17 cellular contexts compared by ENCODE assay signal in genomic region chr1:114585221-114585620, GRCh38. TPM values are rescaled to one million over a fixed set of nuclear protein-coding genes. Genes with fewer than 3 reads are reported as not detected.
DNase-seq lines count a peak whose midpoint lies in the region; ATAC-seq and TF ChIP-seq lines count a peak whose summit lies in the region.
"Had no signal": no experiment of that assay in that cellular context is flagged by ENCODE, and none has a peak within 500 bp of the region (broad histone marks: within the 10 kb centered on the region; RNA-seq: fewer than 3 reads in every experiment).

No MANE protein-coding gene starts in this region.

- H3K9ac ChIP-seq in IMR-90 (ENCODE audit: low read depth, low read length) = no peak overlapping the region

- no peak overlapping the region for H2AK9ac ChIP-seq in IMR-90 (replicated peaks; ENCODE audit: low read depth, low read length, poor library complexity)

- no peak overlapping the region for H3K4me2 ChIP-seq in IMR-90 (ENCODE audit: low read depth, low read length)

- no peak for TF ChIP-seq POLR2A in IMR-90 (IDR thresholded peaks at IDR 0.05; ENCODE audit: low read depth, low read length)

- H3K4ac ChIP-seq in IMR-90 (ENCODE audit: low read depth, low read length) = no peak overlapping the region

- H4K20me1 ChIP-seq in IMR-90 (ENCODE audit: insufficient read depth, low read length) = no peaks in the 10 kb centered on the region

- in situ Hi-C loops in Caki2 (cut with HindIII; ENCODE audit: low pct_unique_long_range_greater_than_20kb, low sequenced_read_pairs) (no loop called here), IMR-90 (cut with MboI; ENCODE audit: low sequenced_read_pairs) (no loop called here), HAP-1 (cut with MboI; ENCODE audit: low sequenced_read_pairs) (no loop called here)

- no peak for TF ChIP-seq RAD21 in IMR-90 (IDR thresholded peaks at IDR 0.05; ENCODE audit: low read length)

- intact Hi-C loops in IMR-90 (cut with micrococcal nuclease) = loop anchor here (5.0 kb wide), 1 partner anchor 37 kb away; no protein-coding TSS in a partner anchor
- intact Hi-C loops in sciatic nerve (cut with DNase I) = no loop called here
- intact Hi-C loops in right cardiac atrium (cut with DNase I) = no loop called here

- H3K4me3 ChIP-seq in IMR-90 (ENCODE audit: insufficient read depth, low read depth, low read length) (no peak overlapping the region), choroid plexus epithelial cell (ENCODE audit: low read depth, low read length) (no peak overlapping the region), right cardiac atrium (ENCODE audit: low read length) (no peak overlapping the region), HAP-1 (no peak overlapping the region)
- H3K4me3 ChIP-seq: cardiac muscle cell had no signal

- no peak overlapping the region for H4K91ac ChIP-seq in IMR-90 (ENCODE audit: insufficient read depth, low read depth, low read length)

- CTCF ChIA-PET in IMR-90 (lab: Yijun Ruan, JAX) = no interaction called here

- H3K36me3 ChIP-seq in IMR-90 (ENCODE audit: control insufficient read depth, insufficient read depth, low read length) (no peaks in the 10 kb centered on the region), HAP-1 (replicated peaks) (no peaks in the 10 kb centered on the region; the same call in 1 of the 2 replicates)
- H3K36me3 ChIP-seq: cardiac muscle cell had no signal

- H3K9me1 ChIP-seq in IMR-90 (ENCODE audit: insufficient read depth, low read length) = 0 out of 2 replicates have a peak, but pooled peaks cover 3% of the 10 kb centered on the region

- H2AK5ac ChIP-seq in IMR-90 (ENCODE audit: low read depth, low read length) = no peak overlapping the region

- no peak overlapping the region for H4K5ac ChIP-seq in IMR-90 (ENCODE audit: low read depth, low read length)

- peaks cover 8 to 11% of the 10 kb centered on the region in 2 experiments; a peak in 3 of 4 replicates for H3K79me1 ChIP-seq in IMR-90 (ENCODE audit: low read depth in 1 of 2, low read length in 2 of 2)

- no peak overlapping the region for H3K18ac ChIP-seq in IMR-90 (ENCODE audit: low read depth, low read length)

- H2BK120ac ChIP-seq in IMR-90 (ENCODE audit: low read depth, low read length) = no peak overlapping the region

- no peaks in the 10 kb centered on the region; the same call in 1 of the 2 replicates for H3K4me1 ChIP-seq in IMR-90 (ENCODE audit: control insufficient read depth, insufficient read depth, low read length)
- no peaks in the 10 kb centered on the region for H3K4me1 ChIP-seq in right cardiac atrium (ENCODE audit: control insufficient read depth, insufficient read depth, low read length)
- peaks cover 6% of the 10 kb centered on the region for H3K4me1 ChIP-seq in HAP-1

- H2BK5ac ChIP-seq in IMR-90 (ENCODE audit: low read depth, low read length, poor library complexity, severe bottlenecking) = no peak overlapping the region

- no peak overlapping the region for H3K56ac ChIP-seq in IMR-90 (ENCODE audit: extremely low read depth, insufficient read depth, low read length)

- H3K9me3 ChIP-seq in IMR-90 (ENCODE audit: control insufficient read depth, insufficient read depth, low read length) (no peaks in the 10 kb centered on the region), right cardiac atrium (ENCODE audit: control insufficient read depth, low read length) (no peaks in the 10 kb centered on the region), HAP-1 (no peaks in the 10 kb centered on the region)

- no peaks in the 10 kb centered on the region for H3K27me3 ChIP-seq in IMR-90 (ENCODE audit: control insufficient read depth, insufficient read depth, low read length)
- H3K27me3 ChIP-seq in right cardiac atrium (ENCODE audit: control insufficient read depth, insufficient read depth) = no peaks in the 10 kb centered on the region
- H3K27me3 ChIP-seq in HAP-1 (ENCODE audit: low read depth) = no peaks in the 10 kb centered on the region
- H3K27me3 ChIP-seq: cardiac muscle cell had no signal

- BruUV-seq in IMR-90 (replicated peaks; lab: Mats Ljungman, UMichigan) = no TSS peak

- no peak for TF ChIP-seq CTCF in IMR-90 (conservative IDR thresholded peaks at IDR 0.05; ENCODE audit: low read depth, low read length)
- no peak for TF ChIP-seq CTCF in choroid plexus epithelial cell (conservative IDR thresholded peaks at IDR 0.05; ENCODE audit: low read depth, low read length)

- DNase-seq in Caki2 (ENCODE audit: low read depth) = peak; percentile 10
- peak; percentile 20 for DNase-seq in IMR-90
- peak; percentile 13 for DNase-seq in choroid plexus epithelial cell (ENCODE audit: low read depth)
- no peak for DNase-seq in sciatic nerve (ENCODE audit: low spot score)
- DNase-seq in right cardiac atrium = no peak
- DNase-seq in HAP-1 (ENCODE audit: low spot score in 2 of 2) = no peak
- DNase-seq in activated CD4-positive, alpha-beta T cell treated with anti-CD3 and anti-CD28 coated beads for 48 hours = no peak
- DNase-seq: activated CD4-positive, alpha-beta T cell treated with anti-CD3 and anti-CD28 coated beads, Interleukin-2, amount 10 ng/mL, durations not matched to agents 7 days and 5 days; AML-193; left colon; midbrain; NCI-H1436; NCI-H774; PC-3; SHP77 treated with DMSO at 0.1 percent for 48 hours; stimulated activated naive CD4-positive, alpha-beta T cell had no signal

- ATAC-seq in IMR-90 (ENCODE audit: low read depth) (no peak), sciatic nerve (peak; percentile 16), right cardiac atrium (no peak)
- ATAC-seq: left colon, PC-3 had no signal

- POLR2A ChIA-PET in IMR-90 (lab: Charles Lee; ENCODE audit: unreplicated experiment) = no interaction called here

- no peak overlapping the region for H3K23ac ChIP-seq in IMR-90 (ENCODE audit: low read depth, low read length)

- dilution Hi-C loops in IMR-90 (cut with HindIII; ENCODE audit: low sequenced_read_pairs, unreplicated experiment) = no loop called here

- H3K27ac ChIP-seq in IMR-90 (ENCODE audit: insufficient read depth, low read length) = no peak overlapping the region
- no peak overlapping the region for H3K27ac ChIP-seq in right cardiac atrium (ENCODE audit: low read length)
- H3K27ac ChIP-seq: cardiac muscle cell had no signal

- H4K8ac ChIP-seq in IMR-90 (ENCODE audit: low read depth in 2 of 2, low read length in 2 of 2) = no peak overlapping the region

- no peak overlapping the region for H3K14ac ChIP-seq in IMR-90 (replicated peaks; ENCODE audit: low read depth, low read length)

- no CpG with 5 or more reads among the region's 1 CpG for WGBS in IMR-90 (ENCODE audit: extremely low coverage in 2 of 2, insufficient read length in 1 of 2), 2 experiments
- 64% methylated on average over 1 of the region's 1 CpG for WGBS in right cardiac atrium

- peak overlapping the region; percentile 16; the same call in 1 of the 2 replicates for H2BK20ac ChIP-seq in IMR-90 (ENCODE audit: low read depth, low read length)

- no peak overlapping the region for H2AFZ ChIP-seq in IMR-90 (replicated peaks; ENCODE audit: low read length, poor library complexity)

- H2BK15ac ChIP-seq in IMR-90 (ENCODE audit: low read depth, low read length) = no peak overlapping the region

TF ChIP-seq in IMR-90, 13 proteins besides CTCF, POLR2A, EP300 and RAD21:
- TF ChIP-seq RCOR1 (IDR thresholded peaks at IDR 0.05; ENCODE audit: insufficient replicate concordance, low read length) (no peak), NFE2L2 (IDR thresholded peaks at IDR 0.05; ENCODE audit: low read depth, low read length) (no peak)

RNA-seq across cellular contexts. Expression of gene BCAS2, which starts 3.8 kb away (rescaled TPM):
- total RNA-seq in Caki2 (2014; rRNA removed; shearing (Covaris generic); ENCODE audit: low replicate concordance) = 13.3 and 17.8 TPM in 2 replicates
- 15.4 and 39.4 TPM in 2 replicates for total RNA-seq in IMR-90 (2012; rRNA removed)
- 20.2 and 23.1 TPM in 2 replicates for polyA plus RNA-seq in IMR-90 (2012; rRNA removed)
- polyA plus RNA-seq in IMR-90 (2012; cell fraction: cytosol; rRNA removed) = 3.1 and 6.4 TPM in 2 replicates
- polyA plus RNA-seq in IMR-90 (2012; cell fraction: nucleus; rRNA removed; ENCODE audit: low replicate concordance) = 0.85 and 4.2 TPM in 2 replicates
- 25.2 TPM for total RNA-seq in sciatic nerve
- total RNA-seq in right cardiac atrium = 10 to 100 TPM; 33.0 to 36.0 (median 33.8) TPM
- polyA plus RNA-seq in right cardiac atrium = 40.1 TPM

Comparison
In these comparisons a context has a peak if more than half of its experiments do, and no peak if none do; other contexts are left out.
1. DNase-seq: peak in Caki2 (single experiment), IMR-90 (single experiment) and choroid plexus epithelial cell (single experiment); none in sciatic nerve (single experiment), right cardiac atrium (0 of 3), HAP-1 (0 of 2) and activated CD4-positive, alpha-beta T cell treated with anti-CD3 and anti-CD28 coated beads for 48 hours (single experiment).